ENCODE assay signal across 12 cellular contexts in the genomic region with DNA sequence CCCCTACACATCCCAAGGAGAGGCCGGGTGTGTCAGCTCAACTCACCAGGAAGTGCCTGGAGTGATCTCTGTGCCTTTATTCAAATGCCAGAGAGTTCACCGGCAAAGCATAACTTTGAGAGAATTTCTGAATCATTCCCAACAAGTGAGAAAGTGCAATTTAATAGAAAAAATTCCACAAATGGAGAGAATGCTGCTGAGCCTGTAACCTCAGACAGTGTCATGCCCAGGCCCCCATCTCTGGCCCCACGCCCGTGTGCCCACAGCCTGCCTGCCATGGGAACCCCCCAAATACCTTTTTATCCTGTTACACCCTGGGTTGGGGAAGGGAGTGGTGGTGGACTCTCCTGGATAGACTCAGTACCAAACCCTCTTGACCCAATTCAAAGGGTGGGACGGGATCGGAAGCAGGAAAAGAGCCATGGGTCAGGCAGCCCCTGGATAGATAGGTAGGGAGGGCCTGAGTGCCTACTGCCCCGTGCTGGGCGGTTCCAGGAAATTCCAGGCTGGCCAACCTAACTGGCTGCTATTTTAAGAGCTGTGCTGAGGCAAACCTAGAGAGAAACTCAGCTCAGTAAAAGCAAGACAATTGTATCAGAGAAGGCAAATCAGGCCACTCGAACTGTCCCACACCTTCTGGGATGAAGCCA.
DNase-seq lines count a peak whose midpoint lies in the region; ATAC-seq and TF ChIP-seq lines count a peak whose summit lies in the region.
"Had no signal": no experiment of that assay in that cellular context is flagged by ENCODE, and none has a peak within 500 bp of the region (broad histone marks: within the 10 kb centered on the region; RNA-seq: fewer than 3 reads in every experiment).

No MANE protein-coding gene starts in this region.

- no peaks in the 10 kb centered on the region for H3F3A ChIP-seq in GM23248 (ENCODE audit: insufficient read depth)

- H3K4me1 ChIP-seq in GM23248 (ENCODE audit: insufficient read depth) (0 out of 2 replicates have a peak, but pooled peaks cover 6% of the 10 kb centered on the region), gastrocnemius medialis (peaks cover 5 to 12% of the 10 kb centered on the region in 2 donors)

- H3K27ac Mint-ChIP-seq in activated naive CD4-positive, alpha-beta T cell treated with anti-CD3 and anti-CD28 coated beads, Interleukin-2, amount 50 U/mL, for 72 hours, result no peak overlapping the region
- H3K27ac Mint-ChIP-seq: activated T-helper 1 cell treated with anti-CD3 and anti-CD28 coated beads, Interleukin-12 subunit alpha, Interleukin-12 subunit beta, Interleukin-2, Interleukin-4 antibody, amounts not matched to agents 30 ng/mL and 10 ng/mL and 1 ng/mL, durations not matched to agents 14 hours and 24 hours and 36 hours had no signal

- no peak for TF ChIP-seq CTCF in astrocyte of the spinal cord (IDR thresholded peaks at IDR 0.05; ENCODE audit: low read depth, low read length)
- TF ChIP-seq CTCF in gastrocnemius medialis (IDR thresholded peaks at IDR 0.05 in 4 of 5, conservative IDR thresholded peaks at IDR 0.05 in 1 of 5), result no peak

- peak; percentile 40 for DNase-seq in GM23248
- peak; percentile 14 for DNase-seq in astrocyte of the spinal cord (ENCODE audit: low read depth, low spot score)
- DNase-seq in left cardiac atrium, result peak; percentile 59
- no peak for DNase-seq in gastrocnemius medialis
- DNase-seq in activated naive CD4-positive, alpha-beta T cell treated with anti-CD3 and anti-CD28 coated beads, Interleukin-2, amount 50 U/mL, for 72 hours (ENCODE audit: low spot score in 2 of 2), result no peak
- DNase-seq in activated CD8-positive, alpha-beta memory T cell treated with anti-CD3 and anti-CD28 coated beads, Interleukin-2, amount 50 U/mL, for 48 hours, result no peak
- DNase-seq: effector memory CD4-positive, alpha-beta T cell; stimulated activated naive CD8-positive, alpha-beta T cell treated with anti-CD3 and anti-CD28 coated beads, Interleukin-15, Interleukin-2, amounts not matched to agents 100 U/mL and 50 U/mL, for 24 hours had no signal

- H3K9me3 ChIP-seq in GM23248 (ENCODE audit: low read depth), result no peaks in the 10 kb centered on the region
- H3K9me3 ChIP-seq in gastrocnemius medialis, result no peaks in the 10 kb centered on the region
- H3K9me3 ChIP-seq: BLaER1 had no signal

- no peak overlapping the region for H2AFZ ChIP-seq in GM23248

- no peaks in the 10 kb centered on the region for H4K20me1 ChIP-seq in GM23248 (ENCODE audit: insufficient read depth)
- H4K20me1 ChIP-seq: BLaER1 had no signal

- intact Hi-C loops in left cardiac atrium (cut with DNase I) (no loop called here), gastrocnemius medialis (cut with DNase I; ENCODE audit: low total_unique reads) (no loop called here)

- in situ Hi-C loops in GM23248 (cut with MboI) (no loop called here), astrocyte of the spinal cord (cut with HindIII; ENCODE audit: low sequenced_read_pairs) (no loop called here), gastrocnemius medialis (cut with MboI; ENCODE audit: low sequenced_read_pairs in 4 of 4) (no loop called here)

- peaks cover 8% of the 10 kb centered on the region in 2 donors for H3K9me3 Mint-ChIP-seq in activated naive CD4-positive, alpha-beta T cell treated with anti-CD3 and anti-CD28 coated beads, Interleukin-2, amount 50 U/mL, for 72 hours
- H3K9me3 Mint-ChIP-seq: activated T-helper 1 cell treated with anti-CD3 and anti-CD28 coated beads, Interleukin-12 subunit alpha, Interleukin-12 subunit beta, Interleukin-2, Interleukin-4 antibody, amounts not matched to agents 30 ng/mL and 10 ng/mL and 1 ng/mL, durations not matched to agents 14 hours and 24 hours and 36 hours had no signal

- no peak overlapping the region for H3K4me3 ChIP-seq in GM23248
- H3K4me3 ChIP-seq in astrocyte of the spinal cord (ENCODE audit: low read depth, low read length), result no peak overlapping the region
- no peak overlapping the region for H3K4me3 ChIP-seq in gastrocnemius medialis
- H3K4me3 ChIP-seq: BLaER1 had no signal

- TF ChIP-seq POLR2A in gastrocnemius medialis (IDR thresholded peaks at IDR 0.05), result no peak

- 0 out of 2 replicates have a peak, but pooled peaks cover 3% of the 10 kb centered on the region for H3K27me3 ChIP-seq in GM23248 (replicated peaks; ENCODE audit: insufficient read depth)
- H3K27me3 ChIP-seq in gastrocnemius medialis, result no peaks in the 10 kb centered on the region
- H3K27me3 ChIP-seq: BLaER1 had no signal

- H3K36me3 ChIP-seq in GM23248 (ENCODE audit: low read depth) (no peaks in the 10 kb centered on the region), gastrocnemius medialis (no peaks in the 10 kb centered on the region)
- H3K36me3 ChIP-seq: BLaER1 had no signal

- H3K9me2 ChIP-seq in GM23248 (ENCODE audit: insufficient read depth), result no peaks in the 10 kb centered on the region

- no peaks in the 10 kb centered on the region for H3K79me2 ChIP-seq in GM23248 (ENCODE audit: insufficient read depth)

- WGBS in GM23248 (ENCODE audit: low coverage in 1 of 2, low lambda C conversion rate in 2 of 2, missing lambda C conversion rate in 2 of 2), 2 experiments, result 36 to 46% methylated on average over 9 of the region's 9 CpGs

- H3K27ac ChIP-seq in GM23248 (no peak overlapping the region), gastrocnemius medialis (peak overlapping the region; percentile 7 to 33 (median 16))
- H3K27ac ChIP-seq: BLaER1 had no signal

- ATAC-seq in left cardiac atrium (peak; percentile 76 to 91), gastrocnemius medialis (peak in 1 of 2 donors; percentile 73), HG03095 (IDR thresholded peaks at IDR 0.05; ENCODE audit: unreplicated experiment) (no peak), HG03354 (IDR thresholded peaks at IDR 0.05; ENCODE audit: poor library complexity, severe bottlenecking, unreplicated experiment) (no peak)
- ATAC-seq in activated naive CD4-positive, alpha-beta T cell treated with anti-CD3 and anti-CD28 coated beads, Interleukin-2, amount 50 U/mL, for 72 hours, result no peak
- ATAC-seq: stimulated activated naive CD8-positive, alpha-beta T cell treated with anti-CD3 and anti-CD28 coated beads, Interleukin-15, Interleukin-2, amounts not matched to agents 100 U/mL and 50 U/mL, for 24 hours had no signal

- peak overlapping the region; percentile 67 for H3K4me2 ChIP-seq in GM23248 (ENCODE audit: unreplicated experiment)
- H3K4me2 ChIP-seq: BLaER1 had no signal

- H3K36me3 Mint-ChIP-seq in activated naive CD4-positive, alpha-beta T cell treated with anti-CD3 and anti-CD28 coated beads, Interleukin-2, amount 50 U/mL, for 72 hours, result no peaks in the 10 kb centered on the region

- no peak overlapping the region for H3K9ac ChIP-seq in GM23248
- H3K9ac ChIP-seq: BLaER1 had no signal

Comparison
In these comparisons a context has a peak if more than half of its experiments do, and no peak if none do; other contexts are left out.
1. DNase-seq: peak in GM23248 (single experiment), astrocyte of the spinal cord (single experiment) and left cardiac atrium (single experiment); none in gastrocnemius medialis (0 of 2), activated naive CD4-positive, alpha-beta T cell treated with anti-CD3 and anti-CD28 coated beads, Interleukin-2, amount 50 U/mL, for 72 hours (0 of 2) and activated CD8-positive, alpha-beta memory T cell treated with anti-CD3 and anti-CD28 coated beads, Interleukin-2, amount 50 U/mL, for 48 hours (single experiment).
2. ATAC-seq: peak in left cardiac atrium (2 of 2); none in activated naive CD4-positive, alpha-beta T cell treated with anti-CD3 and anti-CD28 coated beads, Interleukin-2, amount 50 U/mL, for 72 hours (0 of 2), HG03095 (single experiment) and HG03354 (single experiment).